ENCODE assay signal across 8 cellular contexts in the genomic region with DNA sequence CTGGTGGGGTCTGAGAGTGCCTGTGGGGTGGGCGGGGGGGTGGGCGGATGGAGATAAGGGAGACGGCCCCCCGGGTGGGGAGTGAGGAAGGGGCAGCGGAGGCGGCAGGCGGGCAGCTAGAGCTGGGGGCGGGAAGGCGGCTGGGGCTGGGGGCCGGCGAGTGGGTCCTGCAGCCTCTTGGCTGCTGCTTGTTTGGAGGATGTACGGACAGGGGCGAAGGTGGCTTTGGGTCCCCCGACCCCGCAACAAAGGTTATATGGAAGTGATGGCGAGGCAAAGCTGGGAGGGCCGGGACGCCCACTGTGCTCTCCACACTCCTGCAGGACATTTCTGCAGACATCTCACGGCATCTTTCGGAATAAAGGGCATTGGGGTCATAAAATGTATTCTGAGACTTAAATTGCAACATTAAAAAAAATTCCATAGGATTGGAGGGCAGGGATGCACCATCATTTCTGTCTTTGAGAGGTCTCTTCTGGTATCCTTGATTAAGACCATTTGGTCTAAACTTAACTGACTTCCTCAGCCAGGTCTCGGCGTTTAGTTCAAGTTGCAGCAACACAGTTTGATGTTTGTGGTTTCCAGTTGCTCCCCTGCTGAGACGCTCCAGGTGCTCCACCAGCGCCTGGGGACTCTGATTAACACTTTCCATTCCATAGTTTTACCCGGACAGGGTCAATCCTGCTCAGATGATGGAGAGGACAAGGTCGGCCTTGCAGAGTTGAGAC.
A peak's percentile ranks its signal among the peaks of the same experiment; 100 is the strongest.
DNase-seq lines count a peak whose midpoint lies in the region; ATAC-seq and TF ChIP-seq lines count a peak whose summit lies in the region.

No MANE protein-coding gene starts in this region.

- CTCF ChIA-PET in OCI-LY7 (lab: Charles Lee; ENCODE audit: unreplicated experiment) = interaction anchor here (1.3 to 1.5 kb wide), 2 partner anchors 102 to 143 kb away, joined by 3 to 6 read pairs; no protein-coding TSS in a partner anchor

- peak overlapping the region; percentile 54 for H3K4me3 ChIP-seq in BE2C (ENCODE audit: low read depth, low read length)
- H3K4me3 ChIP-seq in H7 (ENCODE audit: insufficient read depth, low read depth, low read length) = peak overlapping the region; percentile 34
- peak overlapping the region; percentile 82 for H3K4me3 ChIP-seq in OCI-LY7 (ENCODE audit: low read depth, low read length, poor library complexity, severe bottlenecking)
- peak overlapping the region; percentile 45 to 47 for H3K4me3 ChIP-seq in left lung

- no peak for DNase-seq in BE2C
- peak; percentile 75 for DNase-seq in H7
- DNase-seq in OCI-LY7 (ENCODE audit: low spot score) = peak; percentile 76
- DNase-seq in chondrocyte (ENCODE audit: low spot score) = no peak
- peak in 1 of 2 donors; percentile 86 for DNase-seq in left lung
- DNase-seq in substantia nigra (lab: John Stamatoyannopoulos, UW) = peak in 19 of 49 donors; percentile 8 to 52 (median 32)
- DNase-seq in dedifferentiated amniotic fluid mesenchymal stem cell (ENCODE audit: extremely low spot score) = no peak

- H3K79me2 ChIP-seq in OCI-LY7 (ENCODE audit: insufficient read depth, low read depth, low read length) = peaks cover 4% of the 10 kb centered on the region; the same call in 1 of the 2 replicates

- no peaks in the 10 kb centered on the region for H4K20me1 ChIP-seq in OCI-LY7 (ENCODE audit: insufficient read depth, low read length)

- POLR2A ChIA-PET in OCI-LY7 (lab: Charles Lee) = interaction anchor here (0.5 to 6.0 kb wide), 24 partner anchors 8 to 1616 kb away, joined by 3 to 81 read pairs (median 4); a partner anchor contains a TSS

- H3K9me3 ChIP-seq in BE2C = no peaks in the 10 kb centered on the region
- no peaks in the 10 kb centered on the region for H3K9me3 ChIP-seq in OCI-LY7 (ENCODE audit: low read length)
- H3K9me3 ChIP-seq in left lung = no peaks in the 10 kb centered on the region

- H3K4me2 ChIP-seq in OCI-LY7 (ENCODE audit: low read length) = peak overlapping the region; percentile 96

- BruUV-seq in OCI-LY7 (replicated peaks; lab: Mats Ljungman, UMichigan) = no TSS peak

- H3K36me3 ChIP-seq in BE2C = no peaks in the 10 kb centered on the region
- H3K36me3 ChIP-seq in H7 (replicated peaks; ENCODE audit: control insufficient read depth, insufficient read depth, low read length) = no peaks in the 10 kb centered on the region
- H3K36me3 ChIP-seq in OCI-LY7 (ENCODE audit: insufficient read depth, low read length) = no peaks in the 10 kb centered on the region
- H3K36me3 ChIP-seq in left lung = no peaks in the 10 kb centered on the region

- ATAC-seq in left lung (peak; percentile 21), GM19328 (IDR thresholded peaks at IDR 0.05; ENCODE audit: unreplicated experiment) (no peak)

- intact Hi-C loops in OCI-LY7 (cut with micrococcal nuclease; ENCODE audit: unreplicated experiment) (loop anchor here (2.0 to 10.0 kb wide), 6 partner anchors 118 to 550 kb away; a partner anchor contains a TSS), left lung (cut with DNase I) (loop anchor here (5.0 kb wide), 1 partner anchor 100 kb away; a partner anchor contains a TSS)

- H3K4me1 Mint-ChIP-seq in chondrocyte (ENCODE audit: low read depth) = peaks cover 64% of the 10 kb centered on the region

- H3K36me3 Mint-ChIP-seq in chondrocyte (ENCODE audit: low read depth) = no peaks in the 10 kb centered on the region

- peak overlapping the region; percentile 79; the same call in 1 of the 2 replicates for H2AFZ ChIP-seq in OCI-LY7 (ENCODE audit: low read length)

- no peaks in the 10 kb centered on the region for H3K9me3 Mint-ChIP-seq in chondrocyte (ENCODE audit: low read depth)

- peaks cover 64% of the 10 kb centered on the region for H3K4me1 ChIP-seq in BE2C
- peaks cover 71% of the 10 kb centered on the region for H3K4me1 ChIP-seq in OCI-LY7 (ENCODE audit: insufficient read depth, low read length, poor library complexity, severe bottlenecking)
- H3K4me1 ChIP-seq in left lung = peaks cover 11 to 31% of the 10 kb centered on the region in 2 donors

- peak overlapping the region; percentile 76 for H3K4me3 Mint-ChIP-seq in chondrocyte (ENCODE audit: unreplicated experiment)

- H3K27me3 Mint-ChIP-seq in chondrocyte (ENCODE audit: low read depth) = no peaks in the 10 kb centered on the region

- H3K27ac Mint-ChIP-seq in chondrocyte (ENCODE audit: unreplicated experiment) = peak overlapping the region; percentile 68

- H3K27ac ChIP-seq in OCI-LY7 (ENCODE audit: low read depth, low read length, poor library complexity, severe bottlenecking) (peak overlapping the region; percentile 92), left lung (peak overlapping the region; percentile 93 to 95), substantia nigra (ENCODE audit: low read depth, low read length, poor library complexity, severe bottlenecking) (peak overlapping the region; percentile 94)

- no peaks in the 10 kb centered on the region for H3K9me2 ChIP-seq in OCI-LY7 (ENCODE audit: insufficient read depth, low read length)

- no peaks in the 10 kb centered on the region for H3K27me3 ChIP-seq in BE2C
- no peaks in the 10 kb centered on the region for H3K27me3 ChIP-seq in H7 (ENCODE audit: control insufficient read depth, insufficient read depth, low read length)
- H3K27me3 ChIP-seq in left lung = no peaks in the 10 kb centered on the region

- TF ChIP-seq CTCF in BE2C (IDR thresholded peaks at IDR 0.05; ENCODE audit: low read depth, low read length) (no peak), OCI-LY7 (conservative IDR thresholded peaks at IDR 0.05; ENCODE audit: low read length) (no peak), chondrocyte (IDR thresholded peaks at IDR 0.05) (no peak), left lung (IDR thresholded peaks at IDR 0.05) (no peak)

Comparison
In these comparisons a context has a peak if more than half of its experiments do, and no peak if none do; other contexts are left out.
1. DNase-seq: peak in H7 (single experiment) and OCI-LY7 (single experiment); none in BE2C (single experiment), chondrocyte (single experiment) and dedifferentiated amniotic fluid mesenchymal stem cell (single experiment).
2. Peak in every context shown above with its lines, with median percentiles within 50 percentile points of each other: H3K4me3 ChIP-seq and H3K27ac ChIP-seq.